2 cellular contexts compared by ENCODE assay signal in the genomic region with DNA sequence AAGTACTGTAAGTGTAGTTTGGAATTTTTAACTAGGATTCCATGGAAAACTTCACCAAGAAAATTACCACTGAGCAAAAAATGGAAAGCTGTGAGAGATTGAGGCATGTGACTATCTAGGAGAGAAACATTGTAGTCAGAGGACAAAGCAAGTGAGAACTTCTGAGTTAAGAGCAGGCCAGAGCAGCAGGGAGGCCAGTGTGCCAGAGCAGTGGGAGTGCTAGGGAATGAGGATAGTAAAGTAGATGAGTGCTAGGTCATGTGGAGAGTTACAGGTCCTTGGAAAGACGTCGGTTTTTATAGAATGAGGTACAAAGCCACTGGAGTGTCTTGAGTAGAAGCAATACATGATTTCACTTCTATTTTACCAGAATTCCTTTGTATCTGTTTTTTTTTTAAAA.
TF ChIP-seq lines count a peak whose summit lies in the region.

No MANE protein-coding gene starts in this region.

TF ChIP-seq in GM23338, 12 proteins besides CTCF, POLR2A, EP300 and RAD21 (continues in another document):
- TF ChIP-seq, protein P1, sequence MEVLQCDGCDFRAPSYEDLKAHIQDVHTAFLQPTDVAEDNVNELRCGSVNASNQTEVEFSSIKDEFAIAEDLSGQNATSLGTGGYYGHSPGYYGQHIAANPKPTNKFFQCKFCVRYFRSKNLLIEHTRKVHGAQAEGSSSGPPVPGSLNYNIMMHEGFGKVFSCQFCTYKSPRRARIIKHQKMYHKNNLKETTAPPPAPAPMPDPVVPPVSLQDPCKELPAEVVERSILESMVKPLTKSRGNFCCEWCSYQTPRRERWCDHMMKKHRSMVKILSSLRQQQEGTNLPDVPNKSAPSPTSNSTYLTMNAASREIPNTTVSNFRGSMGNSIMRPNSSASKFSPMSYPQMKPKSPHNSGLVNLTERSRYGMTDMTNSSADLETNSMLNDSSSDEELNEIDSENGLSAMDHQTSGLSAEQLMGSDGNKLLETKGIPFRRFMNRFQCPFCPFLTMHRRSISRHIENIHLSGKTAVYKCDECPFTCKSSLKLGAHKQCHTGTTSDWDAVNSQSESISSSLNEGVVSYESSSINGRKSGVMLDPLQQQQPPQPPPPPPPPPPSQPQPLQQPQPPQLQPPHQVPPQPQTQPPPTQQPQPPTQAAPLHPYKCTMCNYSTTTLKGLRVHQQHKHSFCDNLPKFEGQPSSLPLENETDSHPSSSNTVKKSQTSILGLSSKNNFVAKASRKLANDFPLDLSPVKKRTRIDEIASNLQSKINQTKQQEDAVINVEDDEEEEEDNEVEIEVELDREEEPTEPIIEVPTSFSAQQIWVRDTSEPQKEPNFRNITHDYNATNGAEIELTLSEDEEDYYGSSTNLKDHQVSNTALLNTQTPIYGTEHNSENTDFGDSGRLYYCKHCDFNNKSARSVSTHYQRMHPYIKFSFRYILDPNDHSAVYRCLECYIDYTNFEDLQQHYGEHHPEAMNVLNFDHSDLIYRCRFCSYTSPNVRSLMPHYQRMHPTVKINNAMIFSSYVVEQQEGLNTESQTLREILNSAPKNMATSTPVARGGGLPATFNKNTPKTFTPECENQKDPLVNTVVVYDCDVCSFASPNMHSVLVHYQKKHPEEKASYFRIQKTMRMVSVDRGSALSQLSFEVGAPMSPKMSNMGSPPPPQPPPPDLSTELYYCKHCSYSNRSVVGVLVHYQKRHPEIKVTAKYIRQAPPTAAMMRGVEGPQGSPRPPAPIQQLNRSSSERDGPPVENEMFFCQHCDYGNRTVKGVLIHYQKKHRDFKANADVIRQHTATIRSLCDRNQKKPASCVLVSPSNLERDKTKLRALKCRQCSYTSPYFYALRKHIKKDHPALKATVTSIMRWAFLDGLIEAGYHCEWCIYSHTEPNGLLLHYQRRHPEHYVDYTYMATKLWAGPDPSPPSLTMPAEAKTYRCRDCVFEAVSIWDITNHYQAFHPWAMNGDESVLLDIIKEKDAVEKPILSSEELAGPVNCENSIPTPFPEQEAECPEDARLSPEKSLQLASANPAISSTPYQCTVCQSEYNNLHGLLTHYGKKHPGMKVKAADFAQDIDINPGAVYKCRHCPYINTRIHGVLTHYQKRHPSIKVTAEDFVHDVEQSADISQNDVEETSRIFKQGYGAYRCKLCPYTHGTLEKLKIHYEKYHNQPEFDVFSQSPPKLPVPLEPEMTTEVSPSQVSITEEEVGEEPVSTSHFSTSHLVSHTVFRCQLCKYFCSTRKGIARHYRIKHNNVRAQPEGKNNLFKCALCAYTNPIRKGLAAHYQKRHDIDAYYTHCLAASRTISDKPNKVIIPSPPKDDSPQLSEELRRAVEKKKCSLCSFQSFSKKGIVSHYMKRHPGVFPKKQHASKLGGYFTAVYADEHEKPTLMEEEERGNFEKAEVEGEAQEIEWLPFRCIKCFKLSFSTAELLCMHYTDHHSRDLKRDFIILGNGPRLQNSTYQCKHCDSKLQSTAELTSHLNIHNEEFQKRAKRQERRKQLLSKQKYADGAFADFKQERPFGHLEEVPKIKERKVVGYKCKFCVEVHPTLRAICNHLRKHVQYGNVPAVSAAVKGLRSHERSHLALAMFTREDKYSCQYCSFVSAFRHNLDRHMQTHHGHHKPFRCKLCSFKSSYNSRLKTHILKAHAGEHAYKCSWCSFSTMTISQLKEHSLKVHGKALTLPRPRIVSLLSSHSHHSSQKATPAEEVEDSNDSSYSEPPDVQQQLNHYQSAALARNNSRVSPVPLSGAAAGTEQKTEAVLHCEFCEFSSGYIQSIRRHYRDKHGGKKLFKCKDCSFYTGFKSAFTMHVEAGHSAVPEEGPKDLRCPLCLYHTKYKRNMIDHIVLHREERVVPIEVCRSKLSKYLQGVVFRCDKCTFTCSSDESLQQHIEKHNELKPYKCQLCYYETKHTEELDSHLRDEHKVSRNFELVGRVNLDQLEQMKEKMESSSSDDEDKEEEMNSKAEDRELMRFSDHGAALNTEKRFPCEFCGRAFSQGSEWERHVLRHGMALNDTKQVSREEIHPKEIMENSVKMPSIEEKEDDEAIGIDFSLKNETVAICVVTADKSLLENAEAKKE (CRISPR knock-in tag; IDR thresholded peaks at IDR 0.05): no peak
- TF ChIP-seq EZH2 (IDR thresholded peaks at IDR 0.05; ENCODE audit: low read depth, unreplicated experiment) (no peak), ZNF331 (CRISPR knock-in tag; IDR thresholded peaks at IDR 0.05; ENCODE audit: low read depth) (no peak), CREB1 (CRISPR knock-in tag; IDR thresholded peaks at IDR 0.05; ENCODE audit: low read depth) (no peak), STAT1 (IDR thresholded peaks at IDR 0.05; ENCODE audit: unreplicated experiment) (no peak), EZH2phosphoT487 (IDR thresholded peaks at IDR 0.05; ENCODE audit: unreplicated experiment) (no peak), POLR2AphosphoS5 (IDR thresholded peaks at IDR 0.05; ENCODE audit: low read depth) (no peak), NANOG (IDR thresholded peaks at IDR 0.05; ENCODE audit: borderline replicate concordance) (no peak)
- TF ChIP-seq, protein P2, sequence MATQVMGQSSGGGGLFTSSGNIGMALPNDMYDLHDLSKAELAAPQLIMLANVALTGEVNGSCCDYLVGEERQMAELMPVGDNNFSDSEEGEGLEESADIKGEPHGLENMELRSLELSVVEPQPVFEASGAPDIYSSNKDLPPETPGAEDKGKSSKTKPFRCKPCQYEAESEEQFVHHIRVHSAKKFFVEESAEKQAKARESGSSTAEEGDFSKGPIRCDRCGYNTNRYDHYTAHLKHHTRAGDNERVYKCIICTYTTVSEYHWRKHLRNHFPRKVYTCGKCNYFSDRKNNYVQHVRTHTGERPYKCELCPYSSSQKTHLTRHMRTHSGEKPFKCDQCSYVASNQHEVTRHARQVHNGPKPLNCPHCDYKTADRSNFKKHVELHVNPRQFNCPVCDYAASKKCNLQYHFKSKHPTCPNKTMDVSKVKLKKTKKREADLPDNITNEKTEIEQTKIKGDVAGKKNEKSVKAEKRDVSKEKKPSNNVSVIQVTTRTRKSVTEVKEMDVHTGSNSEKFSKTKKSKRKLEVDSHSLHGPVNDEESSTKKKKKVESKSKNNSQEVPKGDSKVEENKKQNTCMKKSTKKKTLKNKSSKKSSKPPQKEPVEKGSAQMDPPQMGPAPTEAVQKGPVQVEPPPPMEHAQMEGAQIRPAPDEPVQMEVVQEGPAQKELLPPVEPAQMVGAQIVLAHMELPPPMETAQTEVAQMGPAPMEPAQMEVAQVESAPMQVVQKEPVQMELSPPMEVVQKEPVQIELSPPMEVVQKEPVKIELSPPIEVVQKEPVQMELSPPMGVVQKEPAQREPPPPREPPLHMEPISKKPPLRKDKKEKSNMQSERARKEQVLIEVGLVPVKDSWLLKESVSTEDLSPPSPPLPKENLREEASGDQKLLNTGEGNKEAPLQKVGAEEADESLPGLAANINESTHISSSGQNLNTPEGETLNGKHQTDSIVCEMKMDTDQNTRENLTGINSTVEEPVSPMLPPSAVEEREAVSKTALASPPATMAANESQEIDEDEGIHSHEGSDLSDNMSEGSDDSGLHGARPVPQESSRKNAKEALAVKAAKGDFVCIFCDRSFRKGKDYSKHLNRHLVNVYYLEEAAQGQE (IDR thresholded peaks at IDR 0.05; ENCODE audit: unreplicated experiment): no peak
- TF ChIP-seq, protein P3, sequence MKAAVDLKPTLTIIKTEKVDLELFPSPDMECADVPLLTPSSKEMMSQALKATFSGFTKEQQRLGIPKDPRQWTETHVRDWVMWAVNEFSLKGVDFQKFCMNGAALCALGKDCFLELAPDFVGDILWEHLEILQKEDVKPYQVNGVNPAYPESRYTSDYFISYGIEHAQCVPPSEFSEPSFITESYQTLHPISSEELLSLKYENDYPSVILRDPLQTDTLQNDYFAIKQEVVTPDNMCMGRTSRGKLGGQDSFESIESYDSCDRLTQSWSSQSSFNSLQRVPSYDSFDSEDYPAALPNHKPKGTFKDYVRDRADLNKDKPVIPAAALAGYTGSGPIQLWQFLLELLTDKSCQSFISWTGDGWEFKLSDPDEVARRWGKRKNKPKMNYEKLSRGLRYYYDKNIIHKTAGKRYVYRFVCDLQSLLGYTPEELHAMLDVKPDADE (IDR thresholded peaks at IDR 0.05): no peak

TF ChIP-seq in H1, 55 proteins besides CTCF, POLR2A, EP300 and RAD21:
- TF ChIP-seq, protein P4, sequence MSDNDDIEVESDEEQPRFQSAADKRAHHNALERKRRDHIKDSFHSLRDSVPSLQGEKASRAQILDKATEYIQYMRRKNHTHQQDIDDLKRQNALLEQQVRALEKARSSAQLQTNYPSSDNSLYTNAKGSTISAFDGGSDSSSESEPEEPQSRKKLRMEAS (IDR thresholded peaks at IDR 0.05): no peak
- TF ChIP-seq HDAC6 (IDR thresholded peaks at IDR 0.05; ENCODE audit: low read depth, low read length): no peak
- no peak for TF ChIP-seq CBX8 (IDR thresholded peaks at IDR 0.05; ENCODE audit: borderline replicate concordance, low read depth, low read length)
